In the genomic region with DNA sequence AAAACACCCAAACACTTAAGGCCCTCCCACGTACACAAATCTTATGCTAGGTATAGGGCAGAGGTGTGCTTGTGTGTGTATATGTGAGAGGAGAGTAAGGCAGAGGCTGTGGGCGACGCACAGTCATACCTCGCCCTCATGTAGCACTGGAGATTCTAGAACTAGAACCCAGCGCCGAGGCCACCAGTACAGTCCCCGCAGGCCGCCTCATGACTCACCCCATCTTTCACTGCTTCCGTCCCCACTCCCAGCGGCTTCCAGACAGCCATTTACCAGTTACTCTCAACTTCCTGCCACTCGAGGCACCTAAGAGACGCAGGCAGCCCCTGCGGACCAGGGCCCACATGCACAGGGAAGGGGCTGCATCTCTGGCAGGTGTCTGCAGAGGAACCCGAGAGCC, we compare ENCODE assay signal across 8 cellular contexts. TPM values are rescaled to one million over a fixed set of nuclear protein-coding genes. Genes with fewer than 3 reads are reported as not detected.
DNase-seq lines count a peak whose midpoint lies in the region; ATAC-seq lines count a peak whose summit lies in the region.

No MANE protein-coding gene starts in this region.

- intact Hi-C loops in naive thymus-derived CD4-positive, alpha-beta T cell (cut with micrococcal nuclease), result loop anchor here (5.0 kb wide), 1 partner anchor 37 kb away; a partner anchor contains a TSS

- peaks cover 26 to 43% of the 10 kb centered on the region in 2 donors for H3K4me1 ChIP-seq in naive thymus-derived CD4-positive, alpha-beta T cell (ENCODE audit: control insufficient read depth in 2 of 2, insufficient read depth in 2 of 2, low read length in 2 of 2)

- no peaks in the 10 kb centered on the region for H3K9me3 ChIP-seq in naive thymus-derived CD4-positive, alpha-beta T cell (ENCODE audit: control insufficient read depth in 2 of 3, low read length in 3 of 3)

- peak overlapping the region; percentile 41 for H3K27ac ChIP-seq in naive thymus-derived CD4-positive, alpha-beta T cell (ENCODE audit: low read depth, low read length)

- peak overlapping the region; percentile 81 to 97 (median 85) for H3K27ac Mint-ChIP-seq in naive thymus-derived CD4-positive, alpha-beta T cell
- peak overlapping the region; percentile 74 for H3K27ac Mint-ChIP-seq in stimulated activated memory B cell treated with anti-CD40 and anti-IgM and Interleukin-4, amounts not matched to agents 10 μg/mL and 1 μg/mL and 100 μg/mL, for 72 hours

- peaks cover 19 to 88% (median 38%) of the 10 kb centered on the region in 3 experiments for H3K36me3 ChIP-seq in naive thymus-derived CD4-positive, alpha-beta T cell (ENCODE audit: control insufficient read depth in 2 of 3, insufficient read depth in 3 of 3, low read length in 3 of 3)

- CTCF ChIA-PET in naive thymus-derived CD4-positive, alpha-beta T cell (lab: Charles Lee), result interaction anchor here (1.0 kb wide), 1 partner anchor 12 kb away, joined by 3 read pairs; no protein-coding TSS in a partner anchor

- peak in 4 of 5 experiments; percentile 47 to 92 (median 64) for DNase-seq in T-helper 2 cell
- DNase-seq in activated T-helper 9 cell treated with anti-CD3 and anti-CD28 coated beads, Interleukin-2, amount 50 U/mL, for 16 hours (ENCODE audit: low read depth), result peak; percentile 83
- DNase-seq in naive thymus-derived CD4-positive, alpha-beta T cell, result peak in 5 of 9 donors; percentile 27 to 64 (median 37)
- DNase-seq in NCI-H1092 (lab: John Stamatoyannopoulos, UW), result no peak
- no peak for DNase-seq in EL
- DNase-seq in AG20443 (ENCODE audit: low spot score), result no peak

- no peaks in the 10 kb centered on the region for H3K27me3 ChIP-seq in naive thymus-derived CD4-positive, alpha-beta T cell (ENCODE audit: control insufficient read depth in 2 of 2, insufficient read depth in 2 of 2, low read length in 2 of 2)

- no peak overlapping the region for H3K4me3 ChIP-seq in naive thymus-derived CD4-positive, alpha-beta T cell (ENCODE audit: low read length)

- H3K4me1 Mint-ChIP-seq in naive thymus-derived CD4-positive, alpha-beta T cell, result peaks cover 21 to 58% (median 48%) of the 10 kb centered on the region in 7 donors
- peaks cover 38% of the 10 kb centered on the region for H3K4me1 Mint-ChIP-seq in stimulated activated memory B cell treated with anti-CD40 and anti-IgM and Interleukin-4, amounts not matched to agents 10 μg/mL and 1 μg/mL and 100 μg/mL, for 72 hours

- H3K4me3 Mint-ChIP-seq in naive thymus-derived CD4-positive, alpha-beta T cell, result peak overlapping the region in 8 of 10 donors; percentile 5 to 77 (median 52)
- no peak overlapping the region for H3K4me3 Mint-ChIP-seq in stimulated activated memory B cell treated with anti-CD40 and anti-IgM and Interleukin-4, amounts not matched to agents 10 μg/mL and 1 μg/mL and 100 μg/mL, for 72 hours

- H3K27me3 Mint-ChIP-seq in naive thymus-derived CD4-positive, alpha-beta T cell, result no peaks in the 10 kb centered on the region
- no peaks in the 10 kb centered on the region for H3K27me3 Mint-ChIP-seq in stimulated activated memory B cell treated with anti-CD40 and anti-IgM and Interleukin-4, amounts not matched to agents 10 μg/mL and 1 μg/mL and 100 μg/mL, for 72 hours

- peak; percentile 45 for ATAC-seq in naive thymus-derived CD4-positive, alpha-beta T cell
- ATAC-seq in stimulated activated memory B cell treated with anti-CD40 and anti-IgM and Interleukin-4, amounts not matched to agents 10 μg/mL and 1 μg/mL and 100 μg/mL, for 72 hours, result no peak
- no peak for ATAC-seq in HG03439 (IDR thresholded peaks at IDR 0.05; ENCODE audit: unreplicated experiment)

- peaks cover 0 to 56% (median 32%) of the 10 kb centered on the region in 5 donors for H3K36me3 Mint-ChIP-seq in naive thymus-derived CD4-positive, alpha-beta T cell
- H3K36me3 Mint-ChIP-seq in stimulated activated memory B cell treated with anti-CD40 and anti-IgM and Interleukin-4, amounts not matched to agents 10 μg/mL and 1 μg/mL and 100 μg/mL, for 72 hours, result peaks cover 80% of the 10 kb centered on the region

- no peaks in the 10 kb centered on the region for H3K9me3 Mint-ChIP-seq in naive thymus-derived CD4-positive, alpha-beta T cell
- H3K9me3 Mint-ChIP-seq in stimulated activated memory B cell treated with anti-CD40 and anti-IgM and Interleukin-4, amounts not matched to agents 10 μg/mL and 1 μg/mL and 100 μg/mL, for 72 hours, result no peaks in the 10 kb centered on the region

- POLR2A ChIA-PET in naive thymus-derived CD4-positive, alpha-beta T cell (lab: Charles Lee), result interaction anchor here (1.0 to 4.3 kb wide), 4 partner anchors 14 to 70 kb away, joined by 3 to 23 read pairs (median 4); no protein-coding TSS in a partner anchor

RNA-seq across cellular contexts. Expression of a gene that starts 23.2 kb away (rescaled TPM):
- 100 to 1,000 TPM; 297 to 452 (median 420) TPM for total RNA-seq in naive thymus-derived CD4-positive, alpha-beta T cell
- 100 to 1,000 TPM; 314 to 395 TPM for polyA plus RNA-seq in naive thymus-derived CD4-positive, alpha-beta T cell

RNA-seq across cellular contexts. Expression of a gene that starts 35.3 kb away (rescaled TPM):
- 100 to 1,000 TPM; 107 to 414 (median 154) TPM for total RNA-seq in naive thymus-derived CD4-positive, alpha-beta T cell
- polyA plus RNA-seq in naive thymus-derived CD4-positive, alpha-beta T cell, result 10 to 100 TPM; 37.4 to 46.9 TPM

Comparison
In these comparisons a context has a peak if more than half of its experiments do, and no peak if none do; other contexts are left out.
1. DNase-seq: peak in T-helper 2 cell (4 of 5), activated T-helper 9 cell treated with anti-CD3 and anti-CD28 coated beads, Interleukin-2, amount 50 U/mL, for 16 hours (single experiment) and naive thymus-derived CD4-positive, alpha-beta T cell (5 of 9); none in NCI-H1092 (single experiment), EL (single experiment) and AG20443 (single experiment).